ENCODE assay signal across 9 cellular contexts in genomic region chr1:21607549-21608529, GRCh38.
DNase-seq lines count a peak whose midpoint lies in the region; ATAC-seq, FAIRE-seq and TF ChIP-seq lines count a peak whose summit lies in the region.
"Had no signal": no experiment of that assay in that cellular context is flagged by ENCODE, and none has a peak within 500 bp of the region (broad histone marks: within the 10 kb centered on the region; RNA-seq: fewer than 3 reads in every experiment).

No MANE protein-coding gene starts in this region.

- TF ChIP-seq CTCF in mammary epithelial cell (conservative IDR thresholded peaks at IDR 0.05 in 1 of 2, IDR thresholded peaks at IDR 0.05 in 1 of 2; ENCODE audit: extremely low read depth in 1 of 2, insufficient read depth in 1 of 2, low read depth in 1 of 2, low read length in 2 of 2), result no peak

- DNase-seq in SIG-M5 (lab: John Stamatoyannopoulos, UW) (peak; percentile 28), mammary epithelial cell (peak; percentile 26), kidney glomerular epithelial cell (lab: John Stamatoyannopoulos, UW) (peak; percentile 83), middle frontal gyrus (ENCODE audit: extremely low spot score, low spot score) (no peak)
- DNase-seq in stimulated activated CD4-positive, alpha-beta T cell treated with anti-CD3 and anti-CD28 coated beads, Interleukin-4, amount 100 ng/mL, for 48 hours (ENCODE audit: low read depth in 2 of 2), result peak; percentile 63 to 66

- H3K4me3 ChIP-seq in mammary epithelial cell (replicated peaks in 1 of 3; ENCODE audit: insufficient read depth in 1 of 3, low read depth in 2 of 3, low read length in 3 of 3), result no peak overlapping the region
- H3K4me3 ChIP-seq: SJSA1 had no signal

- dilution Hi-C loops in mammary epithelial cell (cut with HindIII; ENCODE audit: low sequenced_read_pairs), result no loop called here

- intact Hi-C loops in mammary epithelial cell (cut with micrococcal nuclease), result no loop called here

- peak; percentile 86 for FAIRE-seq in G401.6 (lab: Jason Lieb, UNC)

- peak; percentile 61 for ATAC-seq in HG02798 (IDR thresholded peaks at IDR 0.05; ENCODE audit: poor library complexity, unreplicated experiment)
- ATAC-seq in HG03457 (IDR thresholded peaks at IDR 0.05; ENCODE audit: unreplicated experiment), result no peak

- H3K79me2 ChIP-seq in mammary epithelial cell (ENCODE audit: insufficient read depth, low read length), result no peaks in the 10 kb centered on the region

- H3K9ac ChIP-seq in mammary epithelial cell (ENCODE audit: insufficient read depth, low read length), result no peak overlapping the region

- no peaks in the 10 kb centered on the region for H3K4me1 ChIP-seq in mammary epithelial cell (ENCODE audit: insufficient read depth, low read length)

- H4K20me1 ChIP-seq in mammary epithelial cell (ENCODE audit: insufficient read depth, low read length), result no peaks in the 10 kb centered on the region

- no peaks in the 10 kb centered on the region for H3K27me3 ChIP-seq in mammary epithelial cell (ENCODE audit: insufficient read depth, low read length)
- H3K27me3 ChIP-seq: SJSA1 had no signal

- no peaks in the 10 kb centered on the region for H3K36me3 ChIP-seq in mammary epithelial cell (ENCODE audit: insufficient read depth, low read length)
- H3K36me3 ChIP-seq: SJSA1 had no signal

- in situ Hi-C loops in mammary epithelial cell (cut with MboI; ENCODE audit: low sequenced_read_pairs in 2 of 2), result no loop called here

- H3K9me3 ChIP-seq in mammary epithelial cell (replicated peaks; ENCODE audit: insufficient read depth, low read length), result no peaks in the 10 kb centered on the region
- H3K9me3 ChIP-seq: SJSA1 had no signal

- no CpG with 5 or more reads among the region's 37 CpGs for WGBS in mammary epithelial cell (ENCODE audit: low coverage, missing lambda C conversion rate)

- H3K27ac ChIP-seq in mammary epithelial cell (ENCODE audit: insufficient read depth, low read depth, low read length), result no peak overlapping the region
- H3K27ac ChIP-seq: SJSA1 had no signal

- BruUV-seq in mammary epithelial cell (replicated peaks; lab: Mats Ljungman, UMichigan), result no TSS peak

- CTCF ChIA-PET in mammary epithelial cell (lab: Charles Lee; ENCODE audit: low non-redundant PET), result no interaction called here

- peak overlapping the region; percentile 8 for H2AFZ ChIP-seq in mammary epithelial cell (ENCODE audit: low read depth, low read length)

- H3K4me2 ChIP-seq in mammary epithelial cell (ENCODE audit: insufficient read depth, low read depth, low read length), result no peak overlapping the region
